2 cellular contexts compared by ENCODE assay signal in the genomic region with DNA sequence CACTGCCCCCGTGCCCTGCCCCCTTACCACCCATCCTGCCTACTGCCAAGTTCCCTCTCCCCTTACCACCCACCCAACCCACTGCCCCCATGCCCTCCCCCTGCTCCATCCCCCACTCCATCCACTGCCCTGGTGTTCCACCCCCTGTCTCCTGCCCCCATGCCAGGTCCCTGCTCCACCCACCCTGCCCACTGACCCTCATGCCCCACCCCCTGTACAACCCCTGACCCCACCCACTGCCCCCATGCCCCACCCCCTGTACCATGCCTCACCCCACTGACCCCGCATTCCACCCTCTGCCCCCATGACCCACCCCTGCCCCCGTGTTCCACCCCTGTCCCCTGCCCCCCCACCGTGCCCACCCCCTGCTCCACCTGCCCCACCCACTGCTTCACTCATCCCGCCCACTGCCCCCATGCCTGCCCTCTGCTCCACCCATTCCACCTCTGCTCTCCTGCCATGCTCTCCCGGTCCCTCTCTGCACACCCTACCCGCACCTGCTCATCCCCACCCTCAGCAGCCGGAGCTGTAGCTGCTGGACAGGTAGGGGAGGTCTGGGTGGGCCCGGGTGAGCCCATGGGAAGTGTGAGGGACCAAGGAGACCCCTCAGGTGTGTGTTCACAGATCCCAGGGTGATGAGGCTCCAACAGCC.
TF ChIP-seq lines count a peak whose summit lies in the region.

No MANE protein-coding gene starts in this region.

TF ChIP-seq in SK-N-SH, 30 proteins besides CTCF, POLR2A, EP300 and RAD21 (continued from another document):
- no peak for TF ChIP-seq CHD2 (IDR thresholded peaks at IDR 0.05; ENCODE audit: low read length, partially characterized antibody)
- TF ChIP-seq, protein P1, sequence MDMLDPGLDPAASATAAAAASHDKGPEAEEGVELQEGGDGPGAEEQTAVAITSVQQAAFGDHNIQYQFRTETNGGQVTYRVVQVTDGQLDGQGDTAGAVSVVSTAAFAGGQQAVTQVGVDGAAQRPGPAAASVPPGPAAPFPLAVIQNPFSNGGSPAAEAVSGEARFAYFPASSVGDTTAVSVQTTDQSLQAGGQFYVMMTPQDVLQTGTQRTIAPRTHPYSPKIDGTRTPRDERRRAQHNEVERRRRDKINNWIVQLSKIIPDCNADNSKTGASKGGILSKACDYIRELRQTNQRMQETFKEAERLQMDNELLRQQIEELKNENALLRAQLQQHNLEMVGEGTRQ (IDR thresholded peaks at IDR 0.05; ENCODE audit: borderline replicate concordance, low read depth, low read length), result no peak
- TF ChIP-seq EZH2phosphoT487 (IDR thresholded peaks at IDR 0.05; ENCODE audit: borderline replicate concordance, low read depth), result no peak
- TF ChIP-seq FOXJ3 (CRISPR knock-in tag; IDR thresholded peaks at IDR 0.05), result no peak

TF ChIP-seq in SK-N-SH treated with all-trans-retinoic acid at 6 μM for 48 hours, 23 proteins besides CTCF, POLR2A, EP300 and RAD21 (continued from another document):
- TF ChIP-seq, protein P2, sequence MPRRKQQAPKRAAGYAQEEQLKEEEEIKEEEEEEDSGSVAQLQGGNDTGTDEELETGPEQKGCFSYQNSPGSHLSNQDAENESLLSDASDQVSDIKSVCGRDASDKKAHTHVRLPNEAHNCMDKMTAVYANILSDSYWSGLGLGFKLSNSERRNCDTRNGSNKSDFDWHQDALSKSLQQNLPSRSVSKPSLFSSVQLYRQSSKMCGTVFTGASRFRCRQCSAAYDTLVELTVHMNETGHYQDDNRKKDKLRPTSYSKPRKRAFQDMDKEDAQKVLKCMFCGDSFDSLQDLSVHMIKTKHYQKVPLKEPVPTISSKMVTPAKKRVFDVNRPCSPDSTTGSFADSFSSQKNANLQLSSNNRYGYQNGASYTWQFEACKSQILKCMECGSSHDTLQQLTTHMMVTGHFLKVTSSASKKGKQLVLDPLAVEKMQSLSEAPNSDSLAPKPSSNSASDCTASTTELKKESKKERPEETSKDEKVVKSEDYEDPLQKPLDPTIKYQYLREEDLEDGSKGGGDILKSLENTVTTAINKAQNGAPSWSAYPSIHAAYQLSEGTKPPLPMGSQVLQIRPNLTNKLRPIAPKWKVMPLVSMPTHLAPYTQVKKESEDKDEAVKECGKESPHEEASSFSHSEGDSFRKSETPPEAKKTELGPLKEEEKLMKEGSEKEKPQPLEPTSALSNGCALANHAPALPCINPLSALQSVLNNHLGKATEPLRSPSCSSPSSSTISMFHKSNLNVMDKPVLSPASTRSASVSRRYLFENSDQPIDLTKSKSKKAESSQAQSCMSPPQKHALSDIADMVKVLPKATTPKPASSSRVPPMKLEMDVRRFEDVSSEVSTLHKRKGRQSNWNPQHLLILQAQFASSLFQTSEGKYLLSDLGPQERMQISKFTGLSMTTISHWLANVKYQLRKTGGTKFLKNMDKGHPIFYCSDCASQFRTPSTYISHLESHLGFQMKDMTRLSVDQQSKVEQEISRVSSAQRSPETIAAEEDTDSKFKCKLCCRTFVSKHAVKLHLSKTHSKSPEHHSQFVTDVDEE (CRISPR knock-in tag; IDR thresholded peaks at IDR 0.05), result no peak
- TF ChIP-seq CSDC2 (CRISPR knock-in tag; IDR thresholded peaks at IDR 0.05) (no peak), TCF4 (CRISPR knock-in tag; IDR thresholded peaks at IDR 0.05; ENCODE audit: borderline replicate concordance) (no peak)
- TF ChIP-seq, protein P3, sequence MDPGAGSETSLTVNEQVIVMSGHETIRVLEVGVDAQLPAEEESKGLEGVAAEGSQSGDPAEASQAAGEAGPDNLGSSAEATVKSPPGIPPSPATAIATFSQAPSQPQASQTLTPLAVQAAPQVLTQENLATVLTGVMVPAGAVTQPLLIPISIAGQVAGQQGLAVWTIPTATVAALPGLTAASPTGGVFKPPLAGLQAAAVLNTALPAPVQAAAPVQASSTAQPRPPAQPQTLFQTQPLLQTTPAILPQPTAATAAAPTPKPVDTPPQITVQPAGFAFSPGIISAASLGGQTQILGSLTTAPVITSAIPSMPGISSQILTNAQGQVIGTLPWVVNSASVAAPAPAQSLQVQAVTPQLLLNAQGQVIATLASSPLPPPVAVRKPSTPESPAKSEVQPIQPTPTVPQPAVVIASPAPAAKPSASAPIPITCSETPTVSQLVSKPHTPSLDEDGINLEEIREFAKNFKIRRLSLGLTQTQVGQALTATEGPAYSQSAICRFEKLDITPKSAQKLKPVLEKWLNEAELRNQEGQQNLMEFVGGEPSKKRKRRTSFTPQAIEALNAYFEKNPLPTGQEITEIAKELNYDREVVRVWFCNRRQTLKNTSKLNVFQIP (CRISPR knock-in tag; IDR thresholded peaks at IDR 0.05; ENCODE audit: borderline replicate concordance, low read depth), result no peak
